In genomic region chr16:10982430-10983174, GRCh38 we compare ENCODE assay signal across 11 cellular contexts. TPM values are rescaled to one million over a fixed set of nuclear protein-coding genes. Genes with fewer than 3 reads are reported as not detected.
DNase-seq lines count a peak whose midpoint lies in the region; ATAC-seq and FAIRE-seq lines count a peak whose summit lies in the region.
"Had no signal": no experiment of that assay in that cellular context is flagged by ENCODE, and none has a peak within 500 bp of the region (broad histone marks: within the 10 kb centered on the region; RNA-seq: fewer than 3 reads in every experiment).

No MANE protein-coding gene starts in this region.

- peak overlapping the region in 1 of 2 experiments; percentile 25 for H3K4me3 ChIP-seq in mesenchymal stem cell (ENCODE audit: insufficient read depth in 1 of 2, low read depth in 1 of 2, low read length in 2 of 2)
- H3K4me3 ChIP-seq: SJCRH30 had no signal

- H3K4me2 ChIP-seq in mesenchymal stem cell (ENCODE audit: low read length, poor library complexity, severe bottlenecking), result no peak overlapping the region

- ATAC-seq in GM21515 (IDR thresholded peaks at IDR 0.05; ENCODE audit: unreplicated experiment) (peak; percentile 44), GM21526 (IDR thresholded peaks at IDR 0.05; ENCODE audit: low FRiP score, unreplicated experiment) (no peak)

- H2BK15ac ChIP-seq in mesenchymal stem cell (ENCODE audit: low read depth, poor library complexity, severe bottlenecking), result no peak overlapping the region

- no peak overlapping the region for H2BK5ac ChIP-seq in mesenchymal stem cell (ENCODE audit: low read depth, low read length, poor library complexity, severe bottlenecking)

- no peaks in the 10 kb centered on the region for H3K9me3 ChIP-seq in mesenchymal stem cell (ENCODE audit: control insufficient read depth, low read length)
- H3K9me3 ChIP-seq: SJCRH30 had no signal

- no peak overlapping the region for H2AK5ac ChIP-seq in mesenchymal stem cell (ENCODE audit: low read length, severe bottlenecking)

- peaks cover 3% of the 10 kb centered on the region for H3K79me1 ChIP-seq in mesenchymal stem cell (replicated peaks; ENCODE audit: low read length, poor library complexity, severe bottlenecking)

- no peak overlapping the region for H3K27ac ChIP-seq in mesenchymal stem cell (ENCODE audit: low read length, poor library complexity, severe bottlenecking)
- H3K27ac ChIP-seq: SJCRH30 had no signal

- no peak overlapping the region for H3K4ac ChIP-seq in mesenchymal stem cell (ENCODE audit: low read depth in 1 of 2, low read length in 2 of 2)

- H3K14ac ChIP-seq in mesenchymal stem cell (ENCODE audit: low read length in 2 of 2), result no peak overlapping the region

- peak overlapping the region; percentile 23 for H4K91ac ChIP-seq in mesenchymal stem cell (ENCODE audit: low read length)

- 83% methylated on average over 15 of the region's 16 CpGs for WGBS in mesenchymal stem cell

- H3K36me3 ChIP-seq in mesenchymal stem cell (ENCODE audit: control insufficient read depth in 1 of 2, insufficient read depth in 2 of 2, low read depth in 1 of 2, low read length in 2 of 2), result peaks cover 27 to 37% of the 10 kb centered on the region in 2 experiments
- H3K36me3 ChIP-seq: SJCRH30 had no signal

- peak overlapping the region; percentile 5 for H4K8ac ChIP-seq in mesenchymal stem cell (ENCODE audit: low read length)

- peak overlapping the region; percentile 49 for H3K9ac ChIP-seq in mesenchymal stem cell (ENCODE audit: low read length)

- peak overlapping the region in 1 of 2 experiments; percentile 37 for H2BK12ac ChIP-seq in mesenchymal stem cell (ENCODE audit: low read length in 2 of 2)

- H3K27me3 ChIP-seq in mesenchymal stem cell (ENCODE audit: control insufficient read depth in 1 of 2, insufficient read depth in 1 of 2, low read length in 2 of 2), result no peaks in the 10 kb centered on the region
- H3K27me3 ChIP-seq: SJCRH30 had no signal

- no peak overlapping the region for H3K18ac ChIP-seq in mesenchymal stem cell (ENCODE audit: low read depth in 1 of 2, low read length in 2 of 2)

- FAIRE-seq in GM18507 (lab: Jason Lieb, UNC), result peak; percentile 77
- FAIRE-seq: kidney had no signal

- H2BK120ac ChIP-seq in mesenchymal stem cell (ENCODE audit: low read depth, low read length), result no peak overlapping the region

- peaks cover 2% of the 10 kb centered on the region for H3K4me1 ChIP-seq in mesenchymal stem cell (ENCODE audit: control insufficient read depth, insufficient read depth, low read depth, low read length)

- H3K23ac ChIP-seq in mesenchymal stem cell (ENCODE audit: low read length in 2 of 2), result no peak overlapping the region

- no peak overlapping the region for H2AFZ ChIP-seq in mesenchymal stem cell (ENCODE audit: low read depth, low read length)

- DNase-seq in GM18507 (ENCODE audit: extremely low spot score, insufficient read length, low read depth) (peak; percentile 28), NCI-H526 treated with DMSO at 0.1 percent for 48 hours (lab: John Stamatoyannopoulos, UW) (peak; percentile 69), mesenchymal stem cell (peak; percentile 35), glomerular visceral epithelial cell (ENCODE audit: extremely low spot score) (no peak), NCI-H2196 treated with DMSO at 0.1 percent for 48 hours (lab: John Stamatoyannopoulos, UW; ENCODE audit: unreplicated experiment) (no peak), NCI-H2227 treated with DMSO at 0.1 percent for 48 hours (lab: John Stamatoyannopoulos, UW) (no peak)
- DNase-seq: HFFc6, kidney had no signal

RNA-seq across cellular contexts. Expression of gene CLEC16A, which starts 38.2 kb away (rescaled TPM):
- polyA plus RNA-seq in mesenchymal stem cell (2013, experiment 1 of 2), result 8.6 TPM
- polyA plus RNA-seq in mesenchymal stem cell (2013, experiment 2 of 2), result 8.3 TPM

RNA-seq across cellular contexts. Expression of gene DEXI, which starts 40.3 kb away (rescaled TPM):
- polyA plus RNA-seq in mesenchymal stem cell (2013, experiment 1 of 2), result 26.6 TPM
- polyA plus RNA-seq in mesenchymal stem cell (2013, experiment 2 of 2), result 28.1 TPM

Comparison
In these comparisons a context has a peak if more than half of its experiments do, and no peak if none do; other contexts are left out.
1. DNase-seq: peak in GM18507 (single experiment), NCI-H526 treated with DMSO at 0.1 percent for 48 hours (single experiment) and mesenchymal stem cell (single experiment); none in glomerular visceral epithelial cell (single experiment), NCI-H2196 treated with DMSO at 0.1 percent for 48 hours (single experiment) and NCI-H2227 treated with DMSO at 0.1 percent for 48 hours (single experiment).